1 cellular context compared by ENCODE assay signal in the genomic region with DNA sequence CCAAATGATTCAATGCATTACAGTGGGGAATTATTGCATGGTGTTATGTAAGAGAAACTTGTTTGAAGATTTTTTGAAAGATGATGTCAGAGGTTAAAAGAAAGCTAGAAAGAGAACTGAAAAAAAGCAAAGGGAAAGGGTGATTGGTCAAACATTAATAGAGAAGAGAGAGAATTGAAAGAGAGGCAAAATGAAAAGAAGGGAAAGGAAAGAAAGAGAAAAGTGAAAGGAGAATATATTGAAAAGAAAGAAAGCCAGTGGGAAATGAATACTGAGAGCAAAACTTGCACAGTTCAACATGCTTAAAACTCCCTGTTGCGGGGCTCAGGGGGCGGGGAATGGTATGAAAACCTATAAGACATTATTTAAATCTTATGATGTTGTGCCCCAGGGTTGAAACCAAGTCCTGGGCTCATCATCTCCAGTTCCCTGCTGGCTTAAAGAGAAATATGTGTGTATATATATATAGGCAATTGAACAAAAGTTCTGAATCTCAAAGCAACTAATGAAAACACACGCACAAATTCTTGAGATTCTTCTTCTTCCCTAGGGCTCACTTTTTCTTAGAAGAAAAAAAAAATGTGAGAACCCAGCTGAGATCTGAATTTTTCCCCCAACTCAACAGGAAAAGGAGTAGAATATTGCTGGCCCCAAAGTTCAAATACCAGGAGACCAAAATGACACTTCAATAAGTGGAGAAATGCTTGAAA.
TF ChIP-seq lines count a peak whose summit lies in the region.

No MANE protein-coding gene starts in this region.

TF ChIP-seq in HEK293, 187 proteins besides CTCF, POLR2A, EP300 and RAD21:
- TF ChIP-seq, protein P1, sequence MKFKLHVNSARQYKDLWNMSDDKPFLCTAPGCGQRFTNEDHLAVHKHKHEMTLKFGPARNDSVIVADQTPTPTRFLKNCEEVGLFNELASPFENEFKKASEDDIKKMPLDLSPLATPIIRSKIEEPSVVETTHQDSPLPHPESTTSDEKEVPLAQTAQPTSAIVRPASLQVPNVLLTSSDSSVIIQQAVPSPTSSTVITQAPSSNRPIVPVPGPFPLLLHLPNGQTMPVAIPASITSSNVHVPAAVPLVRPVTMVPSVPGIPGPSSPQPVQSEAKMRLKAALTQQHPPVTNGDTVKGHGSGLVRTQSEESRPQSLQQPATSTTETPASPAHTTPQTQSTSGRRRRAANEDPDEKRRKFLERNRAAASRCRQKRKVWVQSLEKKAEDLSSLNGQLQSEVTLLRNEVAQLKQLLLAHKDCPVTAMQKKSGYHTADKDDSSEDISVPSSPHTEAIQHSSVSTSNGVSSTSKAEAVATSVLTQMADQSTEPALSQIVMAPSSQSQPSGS (tag by site-specific recombination; IDR thresholded peaks at IDR 0.05; ENCODE audit: low read depth) = 0 out of 2 replicates have a peak, but pooled peaks have one; percentile 13
- TF ChIP-seq SETDB1 (IDR thresholded peaks at IDR 0.05; ENCODE audit: insufficient read length, low read length) (no peak), PRDM1 (tag by site-specific recombination; IDR thresholded peaks at IDR 0.05) (peak; percentile 94)
